Comparison of ENCODE assay signal across 5 cellular contexts in the genomic region with DNA sequence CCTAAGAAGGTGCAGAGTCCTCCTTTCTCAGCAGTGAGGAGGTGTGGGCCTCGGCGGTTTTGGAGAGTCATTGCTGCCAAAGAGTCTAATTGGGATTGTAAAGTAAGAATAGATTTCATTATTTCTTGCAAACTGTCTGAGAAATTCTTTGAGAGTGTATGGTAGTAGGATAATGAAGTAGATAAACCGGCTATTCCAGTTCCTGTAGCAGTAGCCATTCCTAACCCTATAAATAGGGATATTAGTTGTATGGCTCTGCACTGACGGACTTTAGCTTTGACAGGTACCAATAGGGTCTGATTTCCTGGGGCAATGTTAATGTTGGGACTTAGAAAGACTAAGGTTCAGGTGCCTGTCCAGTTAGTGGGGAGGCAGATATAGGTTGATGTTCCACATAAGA. TPM values are rescaled to one million over a fixed set of nuclear protein-coding genes. Genes with fewer than 3 reads are reported as not detected.
"Had no signal": no experiment of that assay in that cellular context is flagged by ENCODE, and none has a peak within 500 bp of the region (broad histone marks: within the 10 kb centered on the region; RNA-seq: fewer than 3 reads in every experiment).

No MANE protein-coding gene starts in this region.

RNA-seq across cellular contexts. Expression of gene NOBOX, which starts 15.4 kb away (rescaled TPM):
- total RNA-seq: LHCN-M2, Peyer's patch, Right ventricle myocardium inferior, RPMI7951, SJCRH30 had no signal
